12 cellular contexts compared by ENCODE assay signal in genomic region chr4:123217676-123218075, GRCh38.
"Had no signal": no experiment of that assay in that cellular context is flagged by ENCODE, and none has a peak within 500 bp of the region (broad histone marks: within the 10 kb centered on the region; RNA-seq: fewer than 3 reads in every experiment).

No MANE protein-coding gene starts in this region.

- H3K4me3 ChIP-seq: lung, thoracic aorta had no signal

- H3K27ac ChIP-seq: thoracic aorta had no signal

- DNase-seq: activated CD4-positive, alpha-beta T cell treated with anti-CD3 and anti-CD28 coated beads, Interleukin-2, amount 50 U/mL, for 4 hours; activated T-cell treated with anti-CD3 and anti-CD28 coated beads, Interleukin-2, amount 50 U/mL, for 1 hour; amniotic stem cell; effector memory CD8-positive, alpha-beta T cell; hippocampal formation; kidney glomerular epithelial cell; naive thymus-derived CD4-positive, alpha-beta T cell; stimulated activated CD4-positive, alpha-beta T cell treated with anti-CD3 and anti-CD28 coated beads, Interleukin-4, amount 100 ng/mL, for 1 hour; stimulated activated naive CD8-positive, alpha-beta T cell treated with anti-CD3 and anti-CD28 coated beads, Interleukin-15, amount 100 ng/mL, for 72 hours; T-helper 17 cell had no signal

- H3K9me3 ChIP-seq: thoracic aorta had no signal

- H3K36me3 ChIP-seq: thoracic aorta had no signal

- ATAC-seq: effector memory CD8-positive, alpha-beta T cell; naive thymus-derived CD4-positive, alpha-beta T cell; stimulated activated naive CD8-positive, alpha-beta T cell treated with anti-CD3 and anti-CD28 coated beads, Interleukin-15, amount 100 ng/mL, for 72 hours; T-helper 17 cell had no signal
